In the genomic region with DNA sequence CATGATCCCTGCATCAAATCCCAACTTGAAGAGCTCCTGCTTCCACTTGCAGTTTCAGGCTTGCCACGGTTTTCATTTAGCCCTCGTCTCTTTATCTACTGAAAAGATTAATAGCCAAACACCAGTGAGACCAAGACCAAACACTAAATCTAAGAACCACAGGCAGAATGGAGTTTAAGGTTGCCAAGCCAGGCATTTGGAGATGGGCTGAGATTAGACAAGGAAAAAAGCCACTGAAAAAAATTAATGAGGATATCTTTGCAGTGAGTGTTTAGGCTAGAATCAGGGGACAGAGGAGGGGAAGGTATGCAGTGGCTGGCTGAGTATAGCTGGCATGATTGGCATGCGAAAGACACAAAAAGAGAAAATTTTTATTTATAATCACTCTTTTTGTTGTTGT, we compare ENCODE assay signal across 27 cellular contexts.
DNase-seq lines count a peak whose midpoint lies in the region; ATAC-seq and TF ChIP-seq lines count a peak whose summit lies in the region.
"Had no signal": no experiment of that assay in that cellular context is flagged by ENCODE, and none has a peak within 500 bp of the region (broad histone marks: within the 10 kb centered on the region; RNA-seq: fewer than 3 reads in every experiment).

No MANE protein-coding gene starts in this region.

- H3K18ac ChIP-seq in mesenchymal stem cell (ENCODE audit: low read depth in 1 of 2, low read length in 2 of 2) = no peak overlapping the region

- CTCF ChIA-PET in SK-N-SH (lab: Yijun Ruan, JAX) = interaction anchor here (0.9 to 1.8 kb wide), 2 partner anchors 22 to 128 kb away, joined by 3 to 7 read pairs; no protein-coding TSS in a partner anchor

- H3K79me2 ChIP-seq in SK-N-SH (ENCODE audit: insufficient read depth) = no peaks in the 10 kb centered on the region

- peak; percentile 17 for DNase-seq in A172 (ENCODE audit: low spot score)
- DNase-seq in GM04503 (ENCODE audit: low read depth) = peak; percentile 65
- DNase-seq in SK-N-SH = no peak
- peak; percentile 7 for DNase-seq in mesenchymal stem cell
- no peak for DNase-seq in GM20000 (ENCODE audit: low spot score)
- no peak for DNase-seq in anterior cingulate cortex (lab: John Stamatoyannopoulos, UW)
- DNase-seq in NCI-H2081 treated with DMSO at 0.1 percent for 48 hours (lab: John Stamatoyannopoulos, UW) = no peak
- no peak for DNase-seq in Right ventricle myocardium inferior (ENCODE audit: missing footprints)
- DNase-seq: activated CD8-positive, alpha-beta memory T cell treated with anti-CD3 and anti-CD28 coated beads for 24 hours; activated gamma-delta T cell treated with Interleukin-2 at 50 U/mL for 16 hours; activated T-cell treated with anti-CD3 and anti-CD28 coated beads, Interleukin-2, amount 50 U/mL, for 1 hour; cortex of kidney; DMS79 treated with DMSO at 0.1 percent for 48 hours; endodermal cell; KG1; NCI-H146; NCI-H524 treated with DMSO at 0.1 percent for 48 hours; posterior cingulate gyrus; stimulated activated CD8-positive, alpha-beta memory T cell treated with anti-CD3 and anti-CD28 coated beads, Interleukin-4, amount 100 ng/mL, for 48 hours; stomach; trophoblast cell had no signal

- no peak for TF ChIP-seq CTCF in SK-N-SH (IDR thresholded peaks at IDR 0.05)
- no peak for TF ChIP-seq CTCF in GM20000 (IDR thresholded peaks at IDR 0.05; ENCODE audit: extremely low read depth, missing control alignments)

- no peak overlapping the region for H3K23ac ChIP-seq in mesenchymal stem cell (ENCODE audit: low read length in 2 of 2)

- H3K9ac ChIP-seq in SK-N-SH (no peak overlapping the region), mesenchymal stem cell (ENCODE audit: low read length) (no peak overlapping the region)
- H3K9ac ChIP-seq: BLaER1 had no signal

- H3K36me3 ChIP-seq in SK-N-SH (replicated peaks in 1 of 2; ENCODE audit: control insufficient read depth in 1 of 2, insufficient read depth in 2 of 2, low read length in 1 of 2) (no peaks in the 10 kb centered on the region), mesenchymal stem cell (ENCODE audit: control insufficient read depth in 1 of 2, insufficient read depth in 2 of 2, low read depth in 1 of 2, low read length in 2 of 2) (no peaks in the 10 kb centered on the region)
- H3K36me3 ChIP-seq: BLaER1, cardiac muscle cell, esophagus muscularis mucosa, gastroesophageal sphincter, stomach had no signal

- H2BK12ac ChIP-seq in mesenchymal stem cell (ENCODE audit: low read length in 2 of 2) = no peak overlapping the region

- H2BK15ac ChIP-seq in mesenchymal stem cell (ENCODE audit: low read depth, poor library complexity, severe bottlenecking) = no peak overlapping the region

- H3K27me3 ChIP-seq in SK-N-SH (ENCODE audit: insufficient read depth) = no peaks in the 10 kb centered on the region
- H3K27me3 ChIP-seq in mesenchymal stem cell (ENCODE audit: control insufficient read depth in 1 of 2, insufficient read depth in 1 of 2, low read length in 2 of 2) = no peaks in the 10 kb centered on the region
- H3K27me3 ChIP-seq: BLaER1, cardiac muscle cell, esophagus muscularis mucosa, gastroesophageal sphincter, stomach had no signal

- no peak overlapping the region for H3K14ac ChIP-seq in mesenchymal stem cell (ENCODE audit: low read length in 2 of 2)

- POLR2A ChIA-PET in SK-N-SH (lab: Yijun Ruan, JAX) = no interaction called here

- no peak overlapping the region for H3K4ac ChIP-seq in mesenchymal stem cell (ENCODE audit: low read depth in 1 of 2, low read length in 2 of 2)

- H2AK5ac ChIP-seq in mesenchymal stem cell (ENCODE audit: low read length, severe bottlenecking) = no peak overlapping the region

- ATAC-seq in Right ventricle myocardium inferior = no peak
- ATAC-seq: A549, gastroesophageal sphincter, Panc1 had no signal

- no peaks in the 10 kb centered on the region for H3F3A ChIP-seq in SK-N-SH (replicated peaks; ENCODE audit: insufficient read depth)

- no peaks in the 10 kb centered on the region for H3K79me1 ChIP-seq in mesenchymal stem cell (replicated peaks; ENCODE audit: low read length, poor library complexity, severe bottlenecking)

- H3K4me2 ChIP-seq in SK-N-SH (no peak overlapping the region), mesenchymal stem cell (ENCODE audit: low read length, poor library complexity, severe bottlenecking) (no peak overlapping the region)
- H3K4me2 ChIP-seq: BLaER1 had no signal

- no peak overlapping the region for H3K27ac ChIP-seq in SK-N-SH (ENCODE audit: low read depth in 2 of 2, low read length in 1 of 2)
- H3K27ac ChIP-seq in mesenchymal stem cell (ENCODE audit: low read length, poor library complexity, severe bottlenecking) = no peak overlapping the region
- H3K27ac ChIP-seq: A549, BLaER1, esophagus muscularis mucosa, gastroesophageal sphincter, stomach had no signal

- H4K8ac ChIP-seq in mesenchymal stem cell (ENCODE audit: low read length) = no peak overlapping the region

- peak; percentile 66 to 67; a peak in 3 of 4 replicates for TF ChIP-seq EP300 in SK-N-SH (IDR thresholded peaks at IDR 0.05; ENCODE audit: borderline replicate concordance in 1 of 2, low read depth in 1 of 2, low read length in 1 of 2)

- 33% methylated on average over 3 of the region's 3 CpGs for WGBS in SK-N-SH (ENCODE audit: low lambda C conversion rate)
- 68% methylated on average over 2 of the region's 3 CpGs for WGBS in mesenchymal stem cell

- peak; percentile 12; the same call in 1 of the 2 replicates for TF ChIP-seq RAD21 in SK-N-SH (IDR thresholded peaks at IDR 0.05; ENCODE audit: low read length)

- H2BK120ac ChIP-seq in mesenchymal stem cell (ENCODE audit: low read depth, low read length) = no peak overlapping the region

- H3K4me3 ChIP-seq in SK-N-SH (ENCODE audit: low read depth in 2 of 2, low read length in 1 of 2) (no peak overlapping the region), mesenchymal stem cell (ENCODE audit: insufficient read depth in 1 of 2, low read depth in 1 of 2, low read length in 2 of 2) (no peak overlapping the region)
- H3K4me3 ChIP-seq: A549, BLaER1, cardiac muscle cell, esophagus muscularis mucosa, gastroesophageal sphincter, stomach had no signal

- H3K9me2 ChIP-seq in SK-N-SH = no peaks in the 10 kb centered on the region

- no peak overlapping the region for H4K91ac ChIP-seq in mesenchymal stem cell (ENCODE audit: low read length)

- H2AFZ ChIP-seq in SK-N-SH (ENCODE audit: low read depth) (no peak overlapping the region), mesenchymal stem cell (ENCODE audit: low read depth, low read length) (no peak overlapping the region)

- no peak overlapping the region for H2BK5ac ChIP-seq in mesenchymal stem cell (ENCODE audit: low read depth, low read length, poor library complexity, severe bottlenecking)

- H3K9me3 ChIP-seq in SK-N-SH (no peaks in the 10 kb centered on the region), mesenchymal stem cell (ENCODE audit: control insufficient read depth, low read length) (no peaks in the 10 kb centered on the region)
- H3K9me3 ChIP-seq: A549, BLaER1, esophagus muscularis mucosa, gastroesophageal sphincter, stomach had no signal

- H3K4me1 ChIP-seq in SK-N-SH (ENCODE audit: control insufficient read depth in 1 of 2, insufficient read depth in 2 of 2, low read depth in 1 of 2, low read length in 1 of 2) (peaks cover 0 to 14% of the 10 kb centered on the region in 2 experiments; a peak in 2 of 4 replicates), mesenchymal stem cell (ENCODE audit: control insufficient read depth, insufficient read depth, low read depth, low read length) (no peaks in the 10 kb centered on the region)
- H3K4me1 ChIP-seq: BLaER1, stomach had no signal

- no peaks in the 10 kb centered on the region for H4K20me1 ChIP-seq in SK-N-SH (ENCODE audit: insufficient read depth)
- H4K20me1 ChIP-seq: BLaER1 had no signal

- intact Hi-C loops in Right ventricle myocardium inferior (cut with DNase I) = no loop called here

TF ChIP-seq in SK-N-SH, 30 proteins besides CTCF, POLR2A, EP300 and RAD21 (continues in another document):
- TF ChIP-seq YY1 (IDR thresholded peaks at IDR 0.05; ENCODE audit: low read depth) (no peak), RXRA (IDR thresholded peaks at IDR 0.05; ENCODE audit: borderline replicate concordance, low read depth) (no peak), FOXJ3 (CRISPR knock-in tag; IDR thresholded peaks at IDR 0.05) (no peak), RCOR1 (IDR thresholded peaks at IDR 0.05; ENCODE audit: low read length) (peak; percentile 55), TCF12 (IDR thresholded peaks at IDR 0.05) (peak; percentile 73), FOXM1 (IDR thresholded peaks at IDR 0.05; ENCODE audit: low read depth) (peak; percentile 64; the same call in 1 of the 2 replicates), SIN3A (IDR thresholded peaks at IDR 0.05; ENCODE audit: borderline replicate concordance, low read depth, low read length) (no peak), FOSL2 (IDR thresholded peaks at IDR 0.05; ENCODE audit: borderline replicate concordance, low read depth) (peak; percentile 19; the same call in 1 of the 2 replicates), GATA2 (CRISPR knock-in tag; IDR thresholded peaks at IDR 0.05) (peak; percentile 31; the same call in 1 of the 2 replicates), POLR2AphosphoS5 (IDR thresholded peaks at IDR 0.05; ENCODE audit: low read depth, low read length) (peak; percentile 49; the same call in 1 of the 2 replicates), NRF1 (IDR thresholded peaks at IDR 0.05; ENCODE audit: low read depth, low read length) (no peak)
- TF ChIP-seq, protein P1, sequence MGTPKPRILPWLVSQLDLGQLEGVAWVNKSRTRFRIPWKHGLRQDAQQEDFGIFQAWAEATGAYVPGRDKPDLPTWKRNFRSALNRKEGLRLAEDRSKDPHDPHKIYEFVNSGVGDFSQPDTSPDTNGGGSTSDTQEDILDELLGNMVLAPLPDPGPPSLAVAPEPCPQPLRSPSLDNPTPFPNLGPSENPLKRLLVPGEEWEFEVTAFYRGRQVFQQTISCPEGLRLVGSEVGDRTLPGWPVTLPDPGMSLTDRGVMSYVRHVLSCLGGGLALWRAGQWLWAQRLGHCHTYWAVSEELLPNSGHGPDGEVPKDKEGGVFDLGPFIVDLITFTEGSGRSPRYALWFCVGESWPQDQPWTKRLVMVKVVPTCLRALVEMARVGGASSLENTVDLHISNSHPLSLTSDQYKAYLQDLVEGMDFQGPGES (IDR thresholded peaks at IDR 0.05; ENCODE audit: low read depth, low read length) = no peak
- TF ChIP-seq, protein P2, sequence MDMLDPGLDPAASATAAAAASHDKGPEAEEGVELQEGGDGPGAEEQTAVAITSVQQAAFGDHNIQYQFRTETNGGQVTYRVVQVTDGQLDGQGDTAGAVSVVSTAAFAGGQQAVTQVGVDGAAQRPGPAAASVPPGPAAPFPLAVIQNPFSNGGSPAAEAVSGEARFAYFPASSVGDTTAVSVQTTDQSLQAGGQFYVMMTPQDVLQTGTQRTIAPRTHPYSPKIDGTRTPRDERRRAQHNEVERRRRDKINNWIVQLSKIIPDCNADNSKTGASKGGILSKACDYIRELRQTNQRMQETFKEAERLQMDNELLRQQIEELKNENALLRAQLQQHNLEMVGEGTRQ (IDR thresholded peaks at IDR 0.05; ENCODE audit: borderline replicate concordance, low read depth, low read length) = no peak

Comparison
In these comparisons a context has a peak if more than half of its experiments do, and no peak if none do; other contexts are left out.
1. DNase-seq: peak in A172 (single experiment), GM04503 (single experiment) and mesenchymal stem cell (single experiment); none in SK-N-SH (single experiment), GM20000 (single experiment), anterior cingulate cortex (0 of 58), NCI-H2081 treated with DMSO at 0.1 percent for 48 hours (single experiment) and Right ventricle myocardium inferior (single experiment).